ENCODE assay signal across 8 cellular contexts in the genomic region with DNA sequence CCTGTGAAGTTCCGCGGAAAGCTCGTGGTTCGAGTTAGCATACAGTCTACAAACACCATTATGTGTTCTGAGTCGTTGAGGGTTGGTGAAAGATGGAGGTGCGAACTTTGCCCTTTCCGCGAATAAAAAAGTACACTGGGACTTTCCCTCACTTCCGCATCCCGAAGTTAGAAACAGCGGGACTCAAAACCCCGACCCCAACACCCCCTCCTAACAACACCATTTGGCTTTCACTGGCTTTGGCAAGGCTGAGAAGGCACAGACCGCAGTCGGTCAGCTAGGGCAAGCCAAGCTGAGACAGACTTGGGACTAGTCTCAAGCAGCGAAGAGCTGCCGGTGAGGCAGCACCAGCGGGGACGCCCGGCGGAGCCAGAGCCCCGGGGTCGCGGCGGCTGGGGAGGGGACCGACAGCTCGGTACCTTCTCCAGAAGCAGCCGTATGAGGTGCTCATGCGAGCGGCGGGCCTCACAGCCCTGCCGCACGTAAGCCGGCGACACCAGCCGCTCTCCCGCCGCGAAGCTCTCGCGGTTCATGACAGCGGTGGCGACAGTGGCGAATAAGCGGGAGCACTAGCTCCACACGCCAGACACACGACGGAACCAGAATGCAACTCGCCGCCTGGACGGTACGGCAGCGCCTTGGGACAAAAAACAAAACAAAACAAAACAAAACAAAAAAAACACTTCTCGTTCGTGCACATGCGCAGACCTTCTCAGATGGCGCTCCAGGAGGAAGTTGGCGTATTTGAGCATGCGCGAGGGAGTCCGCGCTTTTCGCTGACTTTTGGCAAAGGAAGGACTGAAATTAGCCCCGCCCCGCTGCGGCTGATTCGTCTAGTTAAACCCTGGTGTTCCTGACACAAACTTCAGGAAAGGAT. TPM values are rescaled to one million over a fixed set of nuclear protein-coding genes. Genes with fewer than 3 reads are reported as not detected.
DNase-seq lines count a peak whose midpoint lies in the region; ATAC-seq and TF ChIP-seq lines count a peak whose summit lies in the region.

A gene (minus strand): TSS at position 613 of the 877 bp plus-strand sequence. CDS start 80 bp downstream, at position 533.

- peak within 1 kb of the TSS; percentile 96 to 99 (median 98) for H3K27ac Mint-ChIP-seq in naive B cell
- H3K27ac Mint-ChIP-seq in stimulated activated memory B cell treated with anti-CD40 and anti-IgM and Interleukin-4, amounts not matched to agents 10 μg/mL and 1 μg/mL and 100 μg/mL, for 72 hours, result peak within 1 kb of the TSS; percentile 98

- H3K27me3 ChIP-seq in DND-41 (ENCODE audit: insufficient read depth, low read length, poor library complexity), result no peaks in the 10 kb centered on the region
- H3K27me3 ChIP-seq in GM23248 (replicated peaks; ENCODE audit: insufficient read depth), result no peaks in the 10 kb centered on the region

- no peaks in the 10 kb centered on the region for H3K9me3 Mint-ChIP-seq in naive B cell
- H3K9me3 Mint-ChIP-seq in stimulated activated memory B cell treated with anti-CD40 and anti-IgM and Interleukin-4, amounts not matched to agents 10 μg/mL and 1 μg/mL and 100 μg/mL, for 72 hours, result no peaks in the 10 kb centered on the region

- peak within 1 kb of the TSS; percentile 86 to 98 (median 94) for H3K4me3 Mint-ChIP-seq in naive B cell
- peak within 1 kb of the TSS; percentile 84 for H3K4me3 Mint-ChIP-seq in stimulated activated memory B cell treated with anti-CD40 and anti-IgM and Interleukin-4, amounts not matched to agents 10 μg/mL and 1 μg/mL and 100 μg/mL, for 72 hours

- DNase-seq in DND-41 (peak; percentile 95), GM23248 (peak; percentile 99), Kasumi-1 (lab: John Stamatoyannopoulos, UW) (peak; percentile 94 to 96), RPMI7951 (ENCODE audit: low read depth) (peak; percentile 93), fibroblast of gingiva (ENCODE audit: low read depth) (peak; percentile 96), naive B cell (peak; percentile 93)
- DNase-seq in activated T-helper 1 cell treated with anti-CD3 and anti-CD28 coated beads, Interleukin-2, amount 50 U/mL, for 16 hours (ENCODE audit: low read depth in 1 of 2, low spot score in 1 of 2), result peak; percentile 86 to 87

- peaks cover 15% of the 10 kb centered on the region; the same call in 1 of the 2 replicates for H3K36me3 ChIP-seq in DND-41 (ENCODE audit: insufficient read depth, low read length)
- H3K36me3 ChIP-seq in GM23248 (ENCODE audit: low read depth), result no peaks in the 10 kb centered on the region

- TF ChIP-seq CTCF in DND-41 (IDR thresholded peaks at IDR 0.05; ENCODE audit: borderline replicate concordance, extremely low read depth, low read length, poor library complexity, severe bottlenecking), result no peak

- peaks cover 52% of the 10 kb centered on the region for H3K79me2 ChIP-seq in DND-41 (ENCODE audit: insufficient read depth, low read length)
- H3K79me2 ChIP-seq in GM23248 (ENCODE audit: insufficient read depth), result peaks cover 19% of the 10 kb centered on the region

- peaks cover 21% of the 10 kb centered on the region for H3F3A ChIP-seq in GM23248 (ENCODE audit: insufficient read depth)

- H3K4me3 ChIP-seq in DND-41 (ENCODE audit: low read depth in 1 of 2, low read length in 2 of 2), result peak within 1 kb of the TSS; percentile 71 to 87
- H3K4me3 ChIP-seq in GM23248, result peak within 1 kb of the TSS; percentile 91

- H3K4me2 ChIP-seq in DND-41 (ENCODE audit: insufficient read depth, low read length) (peak within 1 kb of the TSS; percentile 81), GM23248 (ENCODE audit: unreplicated experiment) (peak within 1 kb of the TSS; percentile 84)

- H3K27ac ChIP-seq in DND-41 (ENCODE audit: low read length) (peak within 1 kb of the TSS; percentile 95), GM23248 (peak within 1 kb of the TSS; percentile 85)

- H3K9ac ChIP-seq in DND-41 (ENCODE audit: low read depth, low read length), result peak within 1 kb of the TSS; percentile 86
- peak within 1 kb of the TSS; percentile 83 for H3K9ac ChIP-seq in GM23248

- in situ Hi-C loops in GM23248 (cut with MboI), result no loop called here

- peaks cover 38 to 47% (median 43%) of the 10 kb centered on the region in 3 donors for H3K4me1 Mint-ChIP-seq in naive B cell
- H3K4me1 Mint-ChIP-seq in stimulated activated memory B cell treated with anti-CD40 and anti-IgM and Interleukin-4, amounts not matched to agents 10 μg/mL and 1 μg/mL and 100 μg/mL, for 72 hours, result peaks cover 37% of the 10 kb centered on the region

- ATAC-seq in DND-41 (ENCODE audit: insufficient read depth, low read depth), result peak; percentile 82
- peak; percentile 82 to 83 for ATAC-seq in naive B cell (ENCODE audit: low read depth in 2 of 2)
- peak; percentile 95 for ATAC-seq in stimulated activated memory B cell treated with anti-CD40 and anti-IgM and Interleukin-4, amounts not matched to agents 10 μg/mL and 1 μg/mL and 100 μg/mL, for 72 hours

- H3K27me3 Mint-ChIP-seq in naive B cell, result no peaks in the 10 kb centered on the region
- H3K27me3 Mint-ChIP-seq in stimulated activated memory B cell treated with anti-CD40 and anti-IgM and Interleukin-4, amounts not matched to agents 10 μg/mL and 1 μg/mL and 100 μg/mL, for 72 hours, result no peaks in the 10 kb centered on the region

- H3K9me3 ChIP-seq in DND-41 (ENCODE audit: insufficient read depth, low read length, severe bottlenecking) (no peaks in the 10 kb centered on the region), GM23248 (ENCODE audit: low read depth) (no peaks in the 10 kb centered on the region)

- H2AFZ ChIP-seq in DND-41 (ENCODE audit: low read depth, low read length) (peak within 1 kb of the TSS; percentile 94), GM23248 (peak within 1 kb of the TSS; percentile 96)

- WGBS in GM23248 (ENCODE audit: low coverage in 1 of 2, low lambda C conversion rate in 2 of 2, missing lambda C conversion rate in 2 of 2), 2 experiments, result 2% methylated on average over 61 to 66 of the region's 66 CpGs

- H4K20me1 ChIP-seq in DND-41 (ENCODE audit: insufficient read depth, low read length) (no peaks in the 10 kb centered on the region), GM23248 (ENCODE audit: insufficient read depth) (no peaks in the 10 kb centered on the region)

- H3K4me1 ChIP-seq in DND-41 (ENCODE audit: insufficient read depth, low read length) (peaks cover 38% of the 10 kb centered on the region), GM23248 (ENCODE audit: insufficient read depth) (peaks cover 20% of the 10 kb centered on the region)

- no peaks in the 10 kb centered on the region for H3K9me2 ChIP-seq in GM23248 (ENCODE audit: insufficient read depth)

- H3K36me3 Mint-ChIP-seq in naive B cell, result peaks cover 0 to 7% of the 10 kb centered on the region in 2 donors
- H3K36me3 Mint-ChIP-seq in stimulated activated memory B cell treated with anti-CD40 and anti-IgM and Interleukin-4, amounts not matched to agents 10 μg/mL and 1 μg/mL and 100 μg/mL, for 72 hours, result peaks cover 16% of the 10 kb centered on the region

RNA-seq across cellular contexts. Expression of the gene that starts here (rescaled TPM):
- total RNA-seq in GM23248 (2014; rRNA removed; shearing (Covaris generic)), result 4.9 and 7.6 TPM in 2 replicates
- polyA plus RNA-seq in GM23248 (2016; fragmentation: Nextera tagmentation; extraction: Ambion mirVana) (4.3 and 4.9 TPM in 2 replicates), naive B cell (ENCODE audit: low read depth in 6 of 6) (1 to 10 TPM; 2.4 to 5.9 (median 3.2) TPM)
- 4.9 and 5.3 TPM in 2 replicates for total RNA-seq in RPMI7951 (2014; rRNA removed; shearing (Covaris generic))

Comparison
In these comparisons a context has a peak if more than half of its experiments do, and no peak if none do; other contexts are left out.
1. Peak in every context shown above with its lines: DNase-seq, ATAC-seq, H3K4me3 ChIP-seq and H3K27ac ChIP-seq.